In the genomic region with DNA sequence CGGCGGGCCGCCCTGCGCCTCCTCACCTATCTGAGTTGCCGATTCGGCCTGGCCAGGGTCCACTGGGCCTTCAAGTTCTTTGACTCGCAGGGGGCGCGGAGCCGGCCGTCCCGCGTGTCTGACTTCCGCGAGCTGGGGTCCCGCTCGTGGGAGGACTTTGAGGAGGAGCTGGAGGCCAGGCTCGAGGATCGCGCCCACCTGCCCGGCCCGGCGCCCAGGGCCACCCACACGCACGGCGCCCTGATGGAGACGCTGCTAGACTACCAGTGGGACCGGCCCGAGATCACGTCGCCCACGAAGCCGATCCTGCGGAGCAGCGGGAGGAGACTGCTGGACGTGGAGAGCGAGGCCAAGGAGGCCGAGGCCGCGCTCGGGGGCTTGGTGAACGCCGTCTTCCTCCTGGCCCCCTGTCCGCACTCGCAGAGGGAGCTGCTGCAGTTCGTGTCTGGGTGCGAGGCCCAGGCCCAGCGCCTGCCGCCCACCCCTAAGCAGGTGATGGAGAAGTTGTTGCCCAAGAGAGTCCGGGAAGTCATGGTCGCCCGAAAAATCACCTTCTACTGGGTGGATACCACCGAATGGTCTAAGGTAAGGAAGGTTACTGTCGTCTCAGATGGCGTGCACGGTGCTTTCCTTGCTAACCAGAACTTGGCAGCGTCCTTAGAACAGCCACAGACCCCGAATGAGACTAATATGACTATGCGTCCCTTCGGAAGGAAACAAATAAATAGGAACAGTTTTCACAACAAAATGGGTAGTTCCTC, we compare ENCODE assay signal across 8 cellular contexts. TPM values are rescaled to one million over a fixed set of nuclear protein-coding genes. Genes with fewer than 3 reads are reported as not detected.
DNase-seq lines count a peak whose midpoint lies in the region; ATAC-seq and TF ChIP-seq lines count a peak whose summit lies in the region.

No MANE protein-coding gene starts in this region.

- H3K4me3 ChIP-seq in HFF-Myc (replicated peaks; ENCODE audit: low read depth, low read length) (peak overlapping the region; percentile 68), breast epithelium (peak overlapping the region; percentile 66 to 84 (median 80)), lung (peak overlapping the region; percentile 51), thymus (ENCODE audit: low read length) (peak overlapping the region; percentile 75)

- TF ChIP-seq POLR2A in breast epithelium (IDR thresholded peaks at IDR 0.05) = no peak

- H3K27ac ChIP-seq in breast epithelium = no peak overlapping the region
- no peak overlapping the region for H3K27ac ChIP-seq in lung (ENCODE audit: low read depth in 1 of 2, low read length in 1 of 2)
- H3K27ac ChIP-seq in thymus (ENCODE audit: low read depth) = no peak overlapping the region

- H3K27me3 ChIP-seq in breast epithelium (no peaks in the 10 kb centered on the region), lung (ENCODE audit: control insufficient read depth, insufficient read depth) (no peaks in the 10 kb centered on the region), thymus (ENCODE audit: control insufficient read depth, insufficient read depth) (no peaks in the 10 kb centered on the region)

- 1 to 2% methylated on average over 51 to 60 of the region's 60 CpGs for WGBS in lung, 2 donors
- WGBS in thymus = under 1% methylated on average over 60 of the region's 60 CpGs

- H3K9me3 ChIP-seq in breast epithelium (no peaks in the 10 kb centered on the region), lung (ENCODE audit: control insufficient read depth in 2 of 2, insufficient read depth in 1 of 2, low read length in 1 of 2) (no peaks in the 10 kb centered on the region), thymus (ENCODE audit: control insufficient read depth) (no peaks in the 10 kb centered on the region)

- H3K36me3 ChIP-seq in breast epithelium = no peaks in the 10 kb centered on the region
- H3K36me3 ChIP-seq in lung (ENCODE audit: control insufficient read depth in 2 of 2, insufficient read depth in 2 of 2, low read length in 2 of 2) = no peaks in the 10 kb centered on the region
- H3K36me3 ChIP-seq in thymus (ENCODE audit: control insufficient read depth, insufficient read depth) = no peaks in the 10 kb centered on the region

- H3K4me1 ChIP-seq in breast epithelium = peaks cover 0 to 6% of the 10 kb centered on the region in 2 donors
- peaks cover 0 to 8% of the 10 kb centered on the region in 2 donors for H3K4me1 ChIP-seq in lung (ENCODE audit: control insufficient read depth in 2 of 2, insufficient read depth in 2 of 2, low read length in 2 of 2)
- H3K4me1 ChIP-seq in thymus (ENCODE audit: control insufficient read depth, insufficient read depth, low read length) = peaks cover 7% of the 10 kb centered on the region

- DNase-seq in NCI-H748 (lab: John Stamatoyannopoulos, UW; ENCODE audit: unreplicated experiment) (peak; percentile 24), NCI-H748 treated with DMSO at 0.1 percent for 48 hours (lab: John Stamatoyannopoulos, UW) (no peak), HFF-Myc (ENCODE audit: extremely low read depth, low read depth) (no peak), NCI-H69 (lab: John Stamatoyannopoulos, UW) (peak; percentile 41), breast epithelium (ENCODE audit: low spot score in 2 of 2) (no peak), lung (ENCODE audit: low spot score) (no peak), NCI-H128 (lab: John Stamatoyannopoulos, UW; ENCODE audit: unreplicated experiment) (no peak)

- intact Hi-C loops in breast epithelium (cut with DNase I; ENCODE audit: low total_unique reads) = no loop called here

- TF ChIP-seq CTCF in HFF-Myc (IDR thresholded peaks at IDR 0.05; ENCODE audit: low read depth, low read length, missing control alignments) (no peak), breast epithelium (IDR thresholded peaks at IDR 0.05) (no peak), lung (IDR thresholded peaks at IDR 0.05; ENCODE audit: control extremely low read depth, extremely low read depth) (no peak)

- ATAC-seq in lung (ENCODE audit: insufficient read depth, low FRiP score) = no peak

RNA-seq across cellular contexts. Expression of gene TICRR, which starts 0.6 kb away (rescaled TPM):
- total RNA-seq in breast epithelium = under 1 TPM in 2 of 3 donors, not detected in 1; 0.15 to 0.16 TPM
- 1 to 10 TPM in 1 of 2 donors, under 1 TPM in 1; 0.52 to 1.7 TPM for total RNA-seq in lung
- under 1 TPM; 0.31 to 0.33 TPM for polyA plus RNA-seq in lung
- 0.32 TPM for polyA plus RNA-seq in thymus

Comparison
In these comparisons a context has a peak if more than half of its experiments do, and no peak if none do; other contexts are left out.
1. DNase-seq: peak in NCI-H748 (single experiment) and NCI-H69 (single experiment); none in NCI-H748 treated with DMSO at 0.1 percent for 48 hours (single experiment), HFF-Myc (single experiment), breast epithelium (0 of 2), lung (single experiment) and NCI-H128 (single experiment).
2. Peak in every context shown above with its lines, with median percentiles within 50 percentile points of each other: H3K4me3 ChIP-seq.